ENCODE assay signal across 13 cellular contexts in genomic region chr6:14450133-14451040, GRCh38.
DNase-seq lines count a peak whose midpoint lies in the region; ATAC-seq and TF ChIP-seq lines count a peak whose summit lies in the region.
"Had no signal": no experiment of that assay in that cellular context is flagged by ENCODE, and none has a peak within 500 bp of the region (broad histone marks: within the 10 kb centered on the region; RNA-seq: fewer than 3 reads in every experiment).

No MANE protein-coding gene starts in this region.

- H3K4me3 Mint-ChIP-seq in CD4-positive, alpha-beta T cell, result peak overlapping the region; percentile 18
- H3K4me3 Mint-ChIP-seq: stimulated activated naive B cell treated with anti-CD40 and anti-IgM and Interleukin-4, amounts not matched to agents 10 μg/mL and 1 μg/mL and 100 μg/mL, for 72 hours had no signal

- TF ChIP-seq CTCF in CD4-positive, alpha-beta T cell (IDR thresholded peaks at IDR 0.05), result no peak

- no peaks in the 10 kb centered on the region for H3K36me3 ChIP-seq in H7 (replicated peaks; ENCODE audit: control insufficient read depth, insufficient read depth, low read length)
- H3K36me3 ChIP-seq: SJSA1 had no signal

- H3K9me3 Mint-ChIP-seq in CD4-positive, alpha-beta T cell, result peaks cover 6% of the 10 kb centered on the region

- no peak for DNase-seq in CD4-positive, alpha-beta T cell
- DNase-seq in H7 (peak; percentile 11), NCI-H748 treated with DMSO at 0.1 percent for 48 hours (lab: John Stamatoyannopoulos, UW) (peak; percentile 99), inferior parietal cortex (ENCODE audit: extremely low spot score) (peak; percentile 37), HT-29 (ENCODE audit: low spot score) (no peak)
- DNase-seq: activated naive CD4-positive, alpha-beta T cell; NCI-H524; stimulated activated naive B cell treated with anti-CD40 and anti-IgM and Interleukin-4, amounts not matched to agents 10 μg/mL and 1 μg/mL and 100 μg/mL, for 72 hours had no signal

- peaks cover 60% of the 10 kb centered on the region for H3K4me1 Mint-ChIP-seq in CD4-positive, alpha-beta T cell (ENCODE audit: low read depth)

- no peaks in the 10 kb centered on the region for H3K27me3 Mint-ChIP-seq in CD4-positive, alpha-beta T cell
- H3K27me3 Mint-ChIP-seq: stimulated activated naive B cell treated with anti-CD40 and anti-IgM and Interleukin-4, amounts not matched to agents 10 μg/mL and 1 μg/mL and 100 μg/mL, for 72 hours had no signal

- POLR2A ChIA-PET in CD4-positive, alpha-beta T cell (lab: Charles Lee), result no interaction called here

- intact Hi-C loops in CD4-positive, alpha-beta T cell (cut with DNase I, micrococcal nuclease), result no loop called here

- H3K9me3 ChIP-seq in CD4-positive, alpha-beta T cell (ENCODE audit: control insufficient read depth, low read length), result no peaks in the 10 kb centered on the region
- H3K9me3 ChIP-seq: SJSA1 had no signal

- no peaks in the 10 kb centered on the region for H3K27me3 ChIP-seq in CD4-positive, alpha-beta T cell (ENCODE audit: control insufficient read depth, insufficient read depth, low read length)
- H3K27me3 ChIP-seq in H7 (ENCODE audit: control insufficient read depth, insufficient read depth, low read length), result no peaks in the 10 kb centered on the region
- H3K27me3 ChIP-seq: SJSA1 had no signal

- H3K27ac Mint-ChIP-seq in CD4-positive, alpha-beta T cell, result peak overlapping the region; percentile 28
- H3K27ac Mint-ChIP-seq: stimulated activated naive B cell treated with anti-CD40 and anti-IgM and Interleukin-4, amounts not matched to agents 10 μg/mL and 1 μg/mL and 100 μg/mL, for 72 hours had no signal

- no peak overlapping the region for H3K27ac ChIP-seq in CD4-positive, alpha-beta T cell (ENCODE audit: low read depth, low read length)
- H3K27ac ChIP-seq: SJSA1 had no signal

- ATAC-seq in CD4-positive, alpha-beta T cell (ENCODE audit: poor library complexity), result no peak
- ATAC-seq in GM21619 (IDR thresholded peaks at IDR 0.05; ENCODE audit: unreplicated experiment) (no peak), HG03196 (IDR thresholded peaks at IDR 0.05; ENCODE audit: unreplicated experiment) (no peak)
- ATAC-seq in activated CD4-positive, CD25-positive, alpha-beta regulatory T cell treated with anti-CD3 and anti-CD28 coated beads, Interleukin-2, amount 50 U/mL, for 24 hours, result no peak
- ATAC-seq: HCT116; stimulated activated naive B cell treated with anti-CD40 and anti-IgM and Interleukin-4, amounts not matched to agents 10 μg/mL and 1 μg/mL and 100 μg/mL, for 72 hours had no signal

- CTCF ChIA-PET in CD4-positive, alpha-beta T cell (lab: Charles Lee), result no interaction called here

- H3K4me3 ChIP-seq in H7 (ENCODE audit: insufficient read depth, low read depth, low read length), result no peak overlapping the region
- H3K4me3 ChIP-seq: SJSA1 had no signal

- H3K36me3 Mint-ChIP-seq in CD4-positive, alpha-beta T cell (ENCODE audit: low read depth), result no peaks in the 10 kb centered on the region

Comparison
In these comparisons a context has a peak if more than half of its experiments do, and no peak if none do; other contexts are left out.
1. DNase-seq: peak in H7 (single experiment), NCI-H748 treated with DMSO at 0.1 percent for 48 hours (single experiment) and inferior parietal cortex (single experiment); none in CD4-positive, alpha-beta T cell (0 of 10) and HT-29 (single experiment).